In the genomic region with DNA sequence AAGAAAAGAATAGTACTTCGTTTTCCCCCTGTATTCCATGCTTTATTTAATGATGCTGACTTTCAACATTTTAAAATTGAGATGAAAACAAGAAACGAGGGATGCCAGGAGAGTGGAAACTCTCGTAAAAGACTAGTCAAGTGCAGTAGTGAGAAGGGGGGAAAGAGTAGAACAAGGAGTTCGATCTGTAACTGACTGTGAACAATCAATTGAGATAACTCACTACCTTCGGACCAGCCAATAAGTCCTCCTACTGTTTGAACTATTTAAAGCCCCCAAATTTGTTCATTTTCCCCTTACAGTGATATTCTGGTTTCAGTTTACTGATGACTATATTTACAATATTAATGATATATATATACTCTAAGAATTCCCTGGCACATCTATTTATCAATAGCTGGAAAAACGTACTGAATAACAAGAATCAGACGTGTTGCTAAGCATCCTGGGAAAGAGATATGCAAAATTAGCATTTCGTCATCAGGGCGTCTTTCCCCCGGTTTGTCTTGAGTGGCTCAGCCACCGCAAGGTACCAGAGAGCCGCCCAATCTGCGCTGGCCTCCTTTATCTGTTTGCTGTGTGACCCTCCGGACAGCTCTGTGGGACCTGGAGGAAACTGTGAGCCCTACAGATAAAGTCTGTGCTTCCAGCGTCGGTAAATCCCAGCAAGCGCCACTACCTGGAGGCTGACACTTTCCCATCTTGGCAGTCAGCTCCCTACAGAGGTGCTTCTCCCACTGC, we compare ENCODE assay signal across 8 cellular contexts. TPM values are rescaled to one million over a fixed set of nuclear protein-coding genes. Genes with fewer than 3 reads are reported as not detected.
DNase-seq lines count a peak whose midpoint lies in the region; ATAC-seq lines count a peak whose summit lies in the region.

No MANE protein-coding gene starts in this region.

- 1% methylated on average over 17 of the region's 17 CpGs for WGBS in esophagus, 2 donors

- H3K36me3 ChIP-seq in esophagus (ENCODE audit: control insufficient read depth in 2 of 2, insufficient read depth in 2 of 2, low read length in 1 of 2), result no peaks in the 10 kb centered on the region
- H3K36me3 ChIP-seq in muscle layer of colon (ENCODE audit: insufficient read depth, low read length), result no peaks in the 10 kb centered on the region

- H3K27ac Mint-ChIP-seq in IgD-negative memory B cell, result peak overlapping the region; percentile 89 to 97 (median 97)

- peaks cover 2 to 4% of the 10 kb centered on the region in 2 donors for H3K4me1 ChIP-seq in esophagus (ENCODE audit: control insufficient read depth in 2 of 2, insufficient read depth in 2 of 2, low read length in 1 of 2)
- H3K4me1 ChIP-seq in muscle layer of colon (ENCODE audit: insufficient read depth, low read length), result peaks cover 21% of the 10 kb centered on the region

- H3K9me3 ChIP-seq in esophagus (ENCODE audit: control insufficient read depth in 2 of 2, insufficient read depth in 1 of 2, low read depth in 1 of 2, low read length in 1 of 2) (no peaks in the 10 kb centered on the region), muscle layer of colon (ENCODE audit: low read length) (no peaks in the 10 kb centered on the region)

- H3K36me3 Mint-ChIP-seq in IgD-negative memory B cell, result no peaks in the 10 kb centered on the region

- peak overlapping the region; percentile 96 to 99 (median 98) for H3K4me3 Mint-ChIP-seq in IgD-negative memory B cell

- peaks cover 0 to 3% (median 0%) of the 10 kb centered on the region in 3 donors for H3K9me3 Mint-ChIP-seq in IgD-negative memory B cell

- peak overlapping the region; percentile 48 to 84 for H3K4me3 ChIP-seq in esophagus (ENCODE audit: low read depth in 1 of 2, low read length in 2 of 2)
- peak overlapping the region; percentile 75 to 98 for H3K4me3 ChIP-seq in muscle layer of colon (ENCODE audit: low read depth in 1 of 2, low read length in 2 of 2)

- peaks cover 27 to 48% (median 43%) of the 10 kb centered on the region in 3 donors for H3K4me1 Mint-ChIP-seq in IgD-negative memory B cell

- H3K27ac ChIP-seq in esophagus (ENCODE audit: low read depth in 2 of 2, low read length in 1 of 2), result peak overlapping the region; percentile 72 to 99
- H3K27ac ChIP-seq in muscle layer of colon (ENCODE audit: low read depth, low read length), result peak overlapping the region; percentile 81

- no peaks in the 10 kb centered on the region for H3K27me3 ChIP-seq in esophagus (ENCODE audit: control insufficient read depth in 1 of 2, insufficient read depth in 2 of 2, low read length in 2 of 2)
- no peaks in the 10 kb centered on the region for H3K27me3 ChIP-seq in muscle layer of colon (ENCODE audit: control insufficient read depth in 1 of 2, insufficient read depth in 2 of 2, low read length in 2 of 2)

- no peaks in the 10 kb centered on the region for H3K27me3 Mint-ChIP-seq in IgD-negative memory B cell

- H3K9ac ChIP-seq in muscle layer of colon (ENCODE audit: low read length), result peak overlapping the region; percentile 89

- peak; percentile 75 for DNase-seq in DMS153 (lab: John Stamatoyannopoulos, UW)
- DNase-seq in OCI-M1 (lab: John Stamatoyannopoulos, UW), result peak; percentile 90
- peak; percentile 76 for DNase-seq in activated T-cell treated with anti-CD3 and anti-CD28 coated beads, Interleukin-2, amount 50 U/mL, for 1 hour
- peak; percentile 41 for DNase-seq in stimulated activated CD8-positive, alpha-beta memory T cell treated with anti-CD3 and anti-CD28 coated beads, Interleukin-7, amount 100 ng/mL, for 24 hours (ENCODE audit: low read depth)

- peak; percentile 93 for ATAC-seq in GM21576 (IDR thresholded peaks at IDR 0.05; ENCODE audit: unreplicated experiment)

RNA-seq across cellular contexts. Expression of a gene that starts 41.1 kb away (rescaled TPM):
- polyA plus RNA-seq in IgD-negative memory B cell (94.4 TPM), esophagus (10 to 100 TPM; 21.0 to 37.9 TPM)

Comparison
In these comparisons a context has a peak if more than half of its experiments do, and no peak if none do; other contexts are left out.
1. Peak in every context shown above with its lines: DNase-seq, ATAC-seq, H3K4me3 ChIP-seq and H3K27ac ChIP-seq.